ENCODE assay signal across 1 cellular context in the genomic region with DNA sequence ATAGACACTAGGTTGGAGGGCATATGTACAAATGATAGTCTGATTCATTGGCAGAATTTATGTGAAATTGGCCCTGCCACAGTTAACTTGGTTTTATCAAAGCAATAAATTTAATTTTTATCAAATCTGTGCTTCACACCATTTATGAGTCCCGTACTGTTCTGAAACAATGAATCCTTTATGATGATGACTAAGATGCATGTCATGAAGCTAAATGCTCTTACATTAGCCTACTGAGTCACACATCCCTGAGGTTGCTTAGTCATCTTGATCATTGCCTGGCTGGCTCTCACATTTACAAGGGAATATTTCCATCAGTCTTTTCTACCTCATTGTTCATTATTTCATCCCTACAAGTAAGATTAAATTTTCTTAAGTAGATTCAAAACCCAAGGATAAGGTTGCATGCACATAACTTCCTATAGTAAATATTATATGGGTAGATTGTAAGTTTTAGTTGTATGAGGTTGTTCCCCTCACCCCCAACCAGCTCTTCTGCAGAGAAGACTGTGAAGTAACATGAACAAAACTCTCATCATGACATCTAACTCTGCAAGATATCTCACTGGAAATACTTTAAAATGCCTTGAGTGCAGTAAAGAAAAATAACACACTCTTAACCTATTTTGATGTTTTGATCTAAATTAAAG.
TF ChIP-seq lines count a peak whose summit lies in the region.

No MANE protein-coding gene starts in this region.

TF ChIP-seq in A549, 52 proteins besides CTCF, POLR2A, EP300 and RAD21 (continued from another document):
- TF ChIP-seq GATA3 (IDR thresholded peaks at IDR 0.05; ENCODE audit: borderline replicate concordance) (peak; percentile 74; the same call in 1 of the 2 replicates), NFE2L2 (conservative IDR thresholded peaks at IDR 0.05; ENCODE audit: low read length) (peak; percentile 70; the same call in 1 of the 2 replicates), NPAS2 (CRISPR knock-in tag; IDR thresholded peaks at IDR 0.05; ENCODE audit: borderline replicate concordance) (no peak), KDM1A (IDR thresholded peaks at IDR 0.05; ENCODE audit: low read depth) (no peak), SMC3 (IDR thresholded peaks at IDR 0.05) (no peak), FOSL2 (IDR thresholded peaks at IDR 0.05) (peak; percentile 100), FOSL2 (CRISPR knock-in tag; IDR thresholded peaks at IDR 0.05) (peak; percentile 99), MAZ (IDR thresholded peaks at IDR 0.05; ENCODE audit: borderline replicate concordance, low read depth, low read length) (no peak), BHLHE40 (IDR thresholded peaks at IDR 0.05; ENCODE audit: low read depth, low read length) (no peak), TFCP2L1 (CRISPR knock-in tag; IDR thresholded peaks at IDR 0.05) (no peak), JUNB (IDR thresholded peaks at IDR 0.05) (peak; percentile 99), CEBPB (IDR thresholded peaks at IDR 0.05) (peak; percentile 25 to 82; a peak in 3 of 4 replicates), ZSCAN20 (CRISPR knock-in tag; IDR thresholded peaks at IDR 0.05) (no peak), FOXS1 (CRISPR knock-in tag; IDR thresholded peaks at IDR 0.05) (no peak)
- TF ChIP-seq, protein P1, sequence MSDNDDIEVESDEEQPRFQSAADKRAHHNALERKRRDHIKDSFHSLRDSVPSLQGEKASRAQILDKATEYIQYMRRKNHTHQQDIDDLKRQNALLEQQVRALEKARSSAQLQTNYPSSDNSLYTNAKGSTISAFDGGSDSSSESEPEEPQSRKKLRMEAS (IDR thresholded peaks at IDR 0.05) = peak; percentile 34; the same call in 1 of the 2 replicates
